In the genomic region with DNA sequence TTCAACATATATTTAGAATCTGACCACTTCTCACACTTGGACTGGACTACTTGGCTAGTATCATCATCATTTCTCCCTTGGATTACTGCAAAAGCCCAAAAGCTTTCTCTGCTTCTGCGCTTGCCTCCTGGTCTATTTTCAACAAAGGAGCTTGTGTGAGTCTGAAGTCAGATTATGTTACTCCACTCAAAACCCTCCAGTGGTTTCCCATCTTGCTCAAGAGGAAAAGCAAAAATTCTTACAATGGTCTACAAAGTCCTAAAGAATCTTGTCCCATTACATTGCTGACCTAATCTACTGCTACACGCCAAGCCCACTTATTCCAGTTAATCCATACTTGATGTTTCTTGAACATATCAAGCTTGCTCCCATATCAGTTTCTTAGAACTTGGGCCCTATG, we compare ENCODE assay signal across 24 cellular contexts. TPM values are rescaled to one million over a fixed set of nuclear protein-coding genes. Genes with fewer than 3 reads are reported as not detected.
DNase-seq lines count a peak whose midpoint lies in the region.
"Had no signal": no experiment of that assay in that cellular context is flagged by ENCODE, and none has a peak within 500 bp of the region (broad histone marks: within the 10 kb centered on the region; RNA-seq: fewer than 3 reads in every experiment).

No MANE protein-coding gene starts in this region.

- H3K36me3 ChIP-seq in mesendoderm (ENCODE audit: control insufficient read depth, insufficient read depth, low read length), result no peaks in the 10 kb centered on the region

- H3K56ac ChIP-seq in mesendoderm (ENCODE audit: low read length), result no peak overlapping the region

- no peak overlapping the region for H3K27ac ChIP-seq in mesendoderm (ENCODE audit: low read depth, low read length)
- H3K27ac ChIP-seq: upper lobe of left lung, VCaP had no signal

- no peaks in the 10 kb centered on the region for H3K79me1 ChIP-seq in mesendoderm (ENCODE audit: low read length)

- H3K27me3 ChIP-seq in mesendoderm (ENCODE audit: insufficient read depth, low read length, poor library complexity), result no peaks in the 10 kb centered on the region
- H3K27me3 ChIP-seq: upper lobe of left lung had no signal

- H2BK5ac ChIP-seq in mesendoderm (ENCODE audit: low read length), result no peak overlapping the region

- H3K4me3 Mint-ChIP-seq in activated T-helper 2 cell treated with anti-CD3 and anti-CD28 coated beads, Interferon-gamma antibody, Interleukin-2, Interleukin-4, amounts not matched to agents 10 μg/mL and 5 μg/mL and 100 μg/mL, durations not matched to agents 14 hours and 24 hours and 36 hours (ENCODE audit: low read depth), result no peak overlapping the region
- H3K4me3 Mint-ChIP-seq: activated naive CD4-positive, alpha-beta T cell treated with anti-CD3 and anti-CD28 coated beads, Interleukin-2, amount 10 ng/mL, durations not matched to agents 7 days and 5 days; natural killer cell; stimulated activated memory B cell treated with anti-CD40 and anti-IgM and Interleukin-4, amounts not matched to agents 10 μg/mL and 1 μg/mL and 100 μg/mL, for 72 hours; T-helper 1 cell treated with Interleukin-12 subunit alpha and Interleukin-12 subunit beta and Interleukin-4 antibody, amounts not matched to agents 30 μg/mL and 1 μg/mL, for 36 hours had no signal

- no peak overlapping the region for H3K18ac ChIP-seq in mesendoderm (ENCODE audit: low read length)

- H3K27ac Mint-ChIP-seq in activated T-helper 2 cell treated with anti-CD3 and anti-CD28 coated beads, Interferon-gamma antibody, Interleukin-2, Interleukin-4, amounts not matched to agents 10 μg/mL and 5 μg/mL and 100 μg/mL, durations not matched to agents 14 hours and 24 hours and 36 hours, result no peak overlapping the region
- H3K27ac Mint-ChIP-seq: activated naive CD4-positive, alpha-beta T cell treated with anti-CD3 and anti-CD28 coated beads, Interleukin-2, amount 10 ng/mL, durations not matched to agents 7 days and 5 days; IgD-negative memory B cell; natural killer cell; stimulated activated memory B cell treated with anti-CD40 and anti-IgM and Interleukin-4, amounts not matched to agents 10 μg/mL and 1 μg/mL and 100 μg/mL, for 72 hours; T-helper 1 cell treated with Interleukin-12 subunit alpha and Interleukin-12 subunit beta and Interleukin-4 antibody, amounts not matched to agents 30 μg/mL and 1 μg/mL, for 36 hours had no signal

- H2BK15ac ChIP-seq in mesendoderm (replicated peaks; ENCODE audit: low read depth), result no peak overlapping the region

- peaks cover 4% of the 10 kb centered on the region for H3K36me3 Mint-ChIP-seq in activated T-helper 2 cell treated with anti-CD3 and anti-CD28 coated beads, Interferon-gamma antibody, Interleukin-2, Interleukin-4, amounts not matched to agents 10 μg/mL and 5 μg/mL and 100 μg/mL, durations not matched to agents 14 hours and 24 hours and 36 hours (ENCODE audit: low read depth)
- H3K36me3 Mint-ChIP-seq: activated naive CD4-positive, alpha-beta T cell treated with anti-CD3 and anti-CD28 coated beads, Interleukin-2, amount 10 ng/mL, durations not matched to agents 7 days and 5 days; natural killer cell had no signal

- H3K79me2 ChIP-seq in mesendoderm (ENCODE audit: control insufficient read depth, insufficient read depth, low read length), result no peaks in the 10 kb centered on the region

- intact Hi-C loops in activated T-helper 2 cell treated with anti-CD3 and anti-CD28 coated beads, Interferon-gamma antibody, Interleukin-2, Interleukin-4, amounts not matched to agents 10 μg/mL and 5 μg/mL and 100 μg/mL, durations not matched to agents 14 hours and 24 hours and 36 hours (cut with micrococcal nuclease), result no loop called here

- no peaks in the 10 kb centered on the region for H3K4me1 ChIP-seq in mesendoderm (ENCODE audit: control insufficient read depth, low read depth, low read length)

- no peaks in the 10 kb centered on the region for H3K9me3 Mint-ChIP-seq in activated T-helper 2 cell treated with anti-CD3 and anti-CD28 coated beads, Interferon-gamma antibody, Interleukin-2, Interleukin-4, amounts not matched to agents 10 μg/mL and 5 μg/mL and 100 μg/mL, durations not matched to agents 14 hours and 24 hours and 36 hours
- H3K9me3 Mint-ChIP-seq: activated naive CD4-positive, alpha-beta T cell treated with anti-CD3 and anti-CD28 coated beads, Interleukin-2, amount 10 ng/mL, durations not matched to agents 7 days and 5 days; IgD-negative memory B cell; natural killer cell; stimulated activated memory B cell treated with anti-CD40 and anti-IgM and Interleukin-4, amounts not matched to agents 10 μg/mL and 1 μg/mL and 100 μg/mL, for 72 hours; T-helper 1 cell treated with Interleukin-12 subunit alpha and Interleukin-12 subunit beta and Interleukin-4 antibody, amounts not matched to agents 30 μg/mL and 1 μg/mL, for 36 hours had no signal

- no peak overlapping the region for H3K4ac ChIP-seq in mesendoderm (ENCODE audit: low read depth, low read length)

- no CpG with 5 or more reads among the region's 2 CpGs for WGBS in mesendoderm (ENCODE audit: extremely low coverage, insufficient coverage, low lambda C conversion rate)

- no peak overlapping the region for H3K23ac ChIP-seq in mesendoderm (ENCODE audit: low read length)

- H3K4me1 Mint-ChIP-seq in activated T-helper 2 cell treated with anti-CD3 and anti-CD28 coated beads, Interferon-gamma antibody, Interleukin-2, Interleukin-4, amounts not matched to agents 10 μg/mL and 5 μg/mL and 100 μg/mL, durations not matched to agents 14 hours and 24 hours and 36 hours (ENCODE audit: low read depth), result peaks cover 3% of the 10 kb centered on the region
- H3K4me1 Mint-ChIP-seq: activated naive CD4-positive, alpha-beta T cell treated with anti-CD3 and anti-CD28 coated beads, Interleukin-2, amount 10 ng/mL, durations not matched to agents 7 days and 5 days had no signal

- no peak overlapping the region for H2BK120ac ChIP-seq in mesendoderm (ENCODE audit: low read depth, low read length)

- H4K8ac ChIP-seq in mesendoderm (ENCODE audit: low read depth, low read length), result no peak overlapping the region

- H3K9ac ChIP-seq in mesendoderm (ENCODE audit: low read length), result no peak overlapping the region

- no peak overlapping the region for H4K5ac ChIP-seq in mesendoderm (ENCODE audit: low read length)

- no peak overlapping the region for H3K4me3 ChIP-seq in mesendoderm (ENCODE audit: low read length)
- H3K4me3 ChIP-seq: upper lobe of left lung had no signal

- DNase-seq in EH (ENCODE audit: low read depth) (peak; percentile 45), amniotic epithelial cell (ENCODE audit: low read depth) (peak; percentile 79), foreskin melanocyte (peak; percentile 11), renal cortical epithelial cell (ENCODE audit: low read depth) (peak; percentile 13), pons (ENCODE audit: low spot score) (no peak), SKM-1 treated with dmso at 0.1 percent for 144 hours (lab: John Stamatoyannopoulos, UW; ENCODE audit: unreplicated experiment) (no peak), mesendoderm (no peak)
- no peak for DNase-seq in activated T-helper 2 cell treated with anti-CD3 and anti-CD28 coated beads, Interferon-gamma antibody, Interleukin-2, Interleukin-4, amounts not matched to agents 10 μg/mL and 5 μg/mL and 100 μg/mL, durations not matched to agents 14 hours and 24 hours and 36 hours (ENCODE audit: low spot score)
- DNase-seq: activated CD4-positive, alpha-beta T cell treated with anti-CD3 and anti-CD28 coated beads, Interleukin-2, amount 50 U/mL, for 4 hours; activated naive CD4-positive, alpha-beta T cell treated with anti-CD3 and anti-CD28 coated beads, Interleukin-2, amount 10 ng/mL, durations not matched to agents 7 days and 5 days; activated T-cell treated with anti-CD3 and anti-CD28 coated beads for 4 hours; GOT3; head of caudate nucleus; mammary epithelial cell; MV-4-11; natural killer cell; NCI-H2081 treated with DMSO at 0.1 percent for 48 hours; NCI-H524; SIG-M5; upper lobe of left lung had no signal

- no peak overlapping the region for H3K4me2 ChIP-seq in mesendoderm (ENCODE audit: low read length)

- no peak overlapping the region for H2AK5ac ChIP-seq in mesendoderm (ENCODE audit: low read length)

- H3K27me3 Mint-ChIP-seq in activated T-helper 2 cell treated with anti-CD3 and anti-CD28 coated beads, Interferon-gamma antibody, Interleukin-2, Interleukin-4, amounts not matched to agents 10 μg/mL and 5 μg/mL and 100 μg/mL, durations not matched to agents 14 hours and 24 hours and 36 hours (ENCODE audit: low read depth), result no peaks in the 10 kb centered on the region
- H3K27me3 Mint-ChIP-seq: activated naive CD4-positive, alpha-beta T cell treated with anti-CD3 and anti-CD28 coated beads, Interleukin-2, amount 10 ng/mL, durations not matched to agents 7 days and 5 days; IgD-negative memory B cell; stimulated activated memory B cell treated with anti-CD40 and anti-IgM and Interleukin-4, amounts not matched to agents 10 μg/mL and 1 μg/mL and 100 μg/mL, for 72 hours had no signal

RNA-seq across cellular contexts. Expression of a gene that starts 9.6 kb away (rescaled TPM):
- total RNA-seq in renal cortical epithelial cell, result 17.7 and 76.6 TPM in 2 replicates
- 29.7 and 30.1 TPM in 2 replicates for total RNA-seq in activated T-helper 2 cell treated with anti-CD3 and anti-CD28 coated beads, Interferon-gamma antibody, Interleukin-2, Interleukin-4, amounts not matched to agents 10 μg/mL and 5 μg/mL and 100 μg/mL, durations not matched to agents 14 hours and 24 hours and 36 hours
- 19.7 TPM for polyA plus RNA-seq in mesendoderm (2013, experiment 1 of 2)
- polyA plus RNA-seq in mesendoderm (2013, experiment 2 of 2), result 20.5 TPM

RNA-seq across cellular contexts. Expression of a gene that starts 10.1 kb away (rescaled TPM):
- total RNA-seq in renal cortical epithelial cell, result 5.7 and 10.0 TPM in 2 replicates
- 11.2 TPM in 2 replicates for total RNA-seq in activated T-helper 2 cell treated with anti-CD3 and anti-CD28 coated beads, Interferon-gamma antibody, Interleukin-2, Interleukin-4, amounts not matched to agents 10 μg/mL and 5 μg/mL and 100 μg/mL, durations not matched to agents 14 hours and 24 hours and 36 hours
- polyA plus RNA-seq in mesendoderm (2013, experiment 1 of 2), result 14.4 TPM
- polyA plus RNA-seq in mesendoderm (2013, experiment 2 of 2), result 14.3 TPM

Comparison
In these comparisons a context has a peak if more than half of its experiments do, and no peak if none do; other contexts are left out.
1. DNase-seq: peak in EH (single experiment), amniotic epithelial cell (single experiment), foreskin melanocyte (single experiment) and renal cortical epithelial cell (single experiment); none in activated T-helper 2 cell treated with anti-CD3 and anti-CD28 coated beads, Interferon-gamma antibody, Interleukin-2, Interleukin-4, amounts not matched to agents 10 μg/mL and 5 μg/mL and 100 μg/mL, durations not matched to agents 14 hours and 24 hours and 36 hours (single experiment), pons (single experiment), SKM-1 treated with dmso at 0.1 percent for 144 hours (single experiment) and mesendoderm (single experiment).